In the genomic region with DNA sequence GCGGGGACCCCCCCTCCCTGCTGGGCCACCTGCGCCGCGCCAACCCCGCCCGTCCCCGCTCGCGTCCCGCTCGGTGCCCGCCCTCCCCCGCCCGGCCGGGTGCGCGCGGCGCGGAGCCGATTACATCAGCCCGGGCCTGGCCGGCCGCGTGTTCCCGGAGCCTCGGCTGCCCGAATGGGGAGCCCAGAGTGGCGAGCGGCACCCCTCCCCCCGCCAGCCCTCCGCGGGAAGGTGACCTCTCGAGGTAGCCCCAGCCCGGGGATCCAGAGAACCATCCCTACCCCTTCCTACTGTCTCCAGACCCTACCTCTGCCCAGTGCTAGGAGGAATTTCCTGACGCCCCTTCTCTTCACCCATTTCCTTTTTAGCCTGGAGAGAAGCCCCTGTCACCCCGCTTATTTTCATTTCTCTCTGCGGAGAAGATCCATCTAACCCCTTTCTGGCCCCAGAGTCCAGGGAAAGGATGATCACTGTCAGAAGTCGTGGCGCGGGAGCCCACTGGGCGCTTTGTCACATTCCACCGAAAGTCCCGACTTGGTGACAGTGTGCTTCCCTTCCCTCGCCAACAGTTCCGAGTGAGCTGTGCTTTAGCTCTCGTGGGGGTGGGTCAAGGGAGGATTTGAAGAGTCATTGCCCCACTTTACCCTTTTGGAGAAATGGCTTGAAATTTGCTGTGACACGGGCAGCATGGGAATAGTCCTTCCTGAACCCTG, we compare ENCODE assay signal across 8 cellular contexts. TPM values are rescaled to one million over a fixed set of nuclear protein-coding genes. Genes with fewer than 3 reads are reported as not detected.
DNase-seq lines count a peak whose midpoint lies in the region; ATAC-seq and TF ChIP-seq lines count a peak whose summit lies in the region.

No MANE protein-coding gene starts in this region.

- H2AFZ ChIP-seq in Loucy (ENCODE audit: low read length) = peak overlapping the region; percentile 68

- peaks cover 40% of the 10 kb centered on the region for H4K20me1 ChIP-seq in Loucy (ENCODE audit: insufficient read depth, low read length, poor library complexity, severe bottlenecking)

- no peaks in the 10 kb centered on the region for H3F3A ChIP-seq in Loucy (ENCODE audit: low read depth)

- no peak for ATAC-seq in memory B cell (ENCODE audit: low read depth)
- ATAC-seq in HG03469 (IDR thresholded peaks at IDR 0.05; ENCODE audit: unreplicated experiment) = no peak

- H3K79me2 ChIP-seq in Loucy (ENCODE audit: insufficient read depth, low read length) = peaks cover 70% of the 10 kb centered on the region

- peak overlapping the region; percentile 80 for H3K4me3 Mint-ChIP-seq in memory B cell

- H3K9me3 Mint-ChIP-seq in memory B cell = no peaks in the 10 kb centered on the region

- no peak for TF ChIP-seq CTCF in Loucy (conservative IDR thresholded peaks at IDR 0.05; ENCODE audit: low read length)

- no peaks in the 10 kb centered on the region for H3K9me2 ChIP-seq in Loucy (replicated peaks; ENCODE audit: low read depth, low read length)

- H3K27ac Mint-ChIP-seq in memory B cell = no peak overlapping the region

- peak overlapping the region; percentile 95 for H3K9ac ChIP-seq in Loucy (ENCODE audit: low read depth, low read length, poor library complexity, severe bottlenecking)

- H3K36me3 ChIP-seq in Loucy (ENCODE audit: insufficient read depth, low read length) = peaks cover 5% of the 10 kb centered on the region; the same call in 1 of the 2 replicates
- no peaks in the 10 kb centered on the region for H3K36me3 ChIP-seq in ectodermal cell (ENCODE audit: control insufficient read depth, insufficient read depth, low read length)

- H3K36me3 Mint-ChIP-seq in memory B cell = no peaks in the 10 kb centered on the region

- no peak overlapping the region for H3K27ac ChIP-seq in ectodermal cell (ENCODE audit: insufficient read depth, low read depth, low read length, poor library complexity, severe bottlenecking)

- peak in 2 of 3 experiments; percentile 34 to 49 for DNase-seq in NCI-H1417 (lab: John Stamatoyannopoulos, UW)
- DNase-seq in NCI-H1417 treated with DMSO at 0.1 percent for 48 hours (lab: John Stamatoyannopoulos, UW) = no peak
- peak; percentile 40 to 53 for DNase-seq in activated CD4-positive, alpha-beta T cell treated with anti-CD3 and anti-CD28 coated beads, Interleukin-2, amount 50 U/mL, for 4 hours
- DNase-seq in memory B cell (ENCODE audit: low spot score in 2 of 2) = peak; percentile 34 to 51
- DNase-seq in stimulated activated CD8-positive, alpha-beta memory T cell treated with anti-CD3 and anti-CD28 coated beads, Interleukin-15, amount 100 ng/mL, for 24 hours (ENCODE audit: low read depth) = peak; percentile 38

- H3K27me3 ChIP-seq in Loucy (ENCODE audit: insufficient read depth, low read length, poor library complexity, severe bottlenecking) (no peaks in the 10 kb centered on the region), ectodermal cell (ENCODE audit: control insufficient read depth, insufficient read depth, low read length, poor library complexity, severe bottlenecking) (peaks cover 14% of the 10 kb centered on the region)

- H3K9me3 ChIP-seq in Loucy (ENCODE audit: insufficient read depth, low read depth, low read length) (no peaks in the 10 kb centered on the region), ectodermal cell (ENCODE audit: control insufficient read depth, low read length) (no peaks in the 10 kb centered on the region)

- peaks cover 32% of the 10 kb centered on the region for H3K4me1 Mint-ChIP-seq in memory B cell

- peak overlapping the region; percentile 98 for H3K4me2 ChIP-seq in Loucy (ENCODE audit: low read depth, low read length, poor library complexity, severe bottlenecking)

- H3K4me1 ChIP-seq in Loucy (ENCODE audit: insufficient read depth, low read length, poor library complexity, severe bottlenecking) = peaks cover 52% of the 10 kb centered on the region
- peaks cover 35% of the 10 kb centered on the region for H3K4me1 ChIP-seq in ectodermal cell (ENCODE audit: control insufficient read depth, insufficient read depth, low read length)

- peaks cover 9% of the 10 kb centered on the region for H3K27me3 Mint-ChIP-seq in memory B cell

- 1% methylated on average over 48 of the region's 48 CpGs for WGBS in ectodermal cell, 2 experiments

- H3K4me3 ChIP-seq in Loucy (ENCODE audit: low read length, poor library complexity, severe bottlenecking) (peak overlapping the region; percentile 87), ectodermal cell (ENCODE audit: insufficient read depth, low read depth, low read length) (peak overlapping the region; percentile 75)

RNA-seq across cellular contexts. Expression of gene VEGFA, which starts 2.0 kb away (rescaled TPM):
- polyA plus RNA-seq in ectodermal cell (2013, experiment 1 of 4) = 22.0 TPM
- polyA plus RNA-seq in ectodermal cell (2013, experiment 2 of 4) = 25.1 TPM
- 23.2 TPM for polyA plus RNA-seq in ectodermal cell (2013, experiment 3 of 4)
- 27.1 TPM for polyA plus RNA-seq in ectodermal cell (2013, experiment 4 of 4)
